Comparison of ENCODE assay signal across 1 cellular context in genomic region chr17:5225668-5226457, GRCh38.
TF ChIP-seq lines count a peak whose summit lies in the region.

No MANE protein-coding gene starts in this region.

TF ChIP-seq in GM12878, 131 proteins besides CTCF, POLR2A, EP300 and RAD21 (continued from another document):
- peak; percentile 88 for TF ChIP-seq MLLT1 (IDR thresholded peaks at IDR 0.05)
- TF ChIP-seq RBBP5 (conservative IDR thresholded peaks at IDR 0.05), result no peak
- TF ChIP-seq ZBTB33 (IDR thresholded peaks at IDR 0.05), result no peak
- no peak for TF ChIP-seq SUPT20H (IDR thresholded peaks at IDR 0.05; ENCODE audit: borderline replicate concordance, control insufficient read depth, low read depth, low read length)
- no peak for TF ChIP-seq KLF5 (IDR thresholded peaks at IDR 0.05; ENCODE audit: partially characterized antibody)
- no peak for TF ChIP-seq ZNF622 (IDR thresholded peaks at IDR 0.05)
- TF ChIP-seq HDAC6 (IDR thresholded peaks at IDR 0.05; ENCODE audit: unreplicated experiment), result no peak
- TF ChIP-seq MXI1 (IDR thresholded peaks at IDR 0.05; ENCODE audit: low read depth, low read length), result 0 out of 2 replicates have a peak, but pooled peaks have one; percentile 54
- no peak for TF ChIP-seq E2F4 (IDR thresholded peaks at IDR 0.05; ENCODE audit: low read depth, low read length)
- peak; percentile 88; the same call in 1 of the 2 replicates for TF ChIP-seq TCF3 (IDR thresholded peaks at IDR 0.05; ENCODE audit: borderline replicate concordance, insufficient read depth, low read depth, low read length)
- TF ChIP-seq RELA (IDR thresholded peaks at IDR 0.05; ENCODE audit: borderline replicate concordance, partially characterized antibody), result peak; percentile 83
- TF ChIP-seq NKRF (conservative IDR thresholded peaks at IDR 0.05), result no peak; the same call in 1 of the 2 replicates
- TF ChIP-seq E2F8 (IDR thresholded peaks at IDR 0.05; ENCODE audit: low read depth, partially characterized antibody), result no peak
- TF ChIP-seq JUND (IDR thresholded peaks at IDR 0.05; ENCODE audit: low read depth, low read length), result no peak; the same call in 1 of the 2 replicates
- no peak for TF ChIP-seq RFX5 (IDR thresholded peaks at IDR 0.05; ENCODE audit: low read depth, low read length)
